ENCODE assay signal across 23 cellular contexts in genomic region chr2:196516541-196516940, GRCh38.
DNase-seq lines count a peak whose midpoint lies in the region; ATAC-seq and TF ChIP-seq lines count a peak whose summit lies in the region.
"Had no signal": no experiment of that assay in that cellular context is flagged by ENCODE, and none has a peak within 500 bp of the region (broad histone marks: within the 10 kb centered on the region; RNA-seq: fewer than 3 reads in every experiment).

No MANE protein-coding gene starts in this region.

- H3K36me3 Mint-ChIP-seq in glutamatergic neuron (ENCODE audit: unreplicated experiment), result no peaks in the 10 kb centered on the region
- H3K36me3 Mint-ChIP-seq: CD8-positive, alpha-beta T cell; neural progenitor cell had no signal

- no peak for TF ChIP-seq CTCF in glutamatergic neuron (IDR thresholded peaks at IDR 0.05; ENCODE audit: partially characterized antibody, unreplicated experiment)

- H3K27me3 Mint-ChIP-seq in glutamatergic neuron (ENCODE audit: unreplicated experiment), result peaks cover 8% of the 10 kb centered on the region

- H3K4me3 Mint-ChIP-seq in glutamatergic neuron (ENCODE audit: unreplicated experiment), result peak overlapping the region; percentile 80
- H3K4me3 Mint-ChIP-seq: activated T-helper 1 cell treated with anti-CD3 and anti-CD28 coated beads, Interleukin-12 subunit alpha, Interleukin-12 subunit beta, Interleukin-2, Interleukin-4 antibody, amounts not matched to agents 30 ng/mL and 10 ng/mL and 1 ng/mL, durations not matched to agents 14 hours and 24 hours and 36 hours; CD8-positive, alpha-beta T cell; H9; neural progenitor cell; stimulated activated naive CD8-positive, alpha-beta T cell treated with anti-CD3 and anti-CD28 coated beads, Interleukin-15, Interleukin-2, amounts not matched to agents 100 ng/mL and 50 ng/mL, for 24 hours had no signal

- peaks cover 31% of the 10 kb centered on the region for H3K4me1 Mint-ChIP-seq in glutamatergic neuron (ENCODE audit: low read depth, unreplicated experiment)

- peak overlapping the region; percentile 34 for H3K27ac Mint-ChIP-seq in glutamatergic neuron (ENCODE audit: unreplicated experiment)
- H3K27ac Mint-ChIP-seq: activated T-helper 1 cell treated with anti-CD3 and anti-CD28 coated beads, Interleukin-12 subunit alpha, Interleukin-12 subunit beta, Interleukin-2, Interleukin-4 antibody, amounts not matched to agents 30 ng/mL and 10 ng/mL and 1 ng/mL, durations not matched to agents 14 hours and 24 hours and 36 hours; CD8-positive, alpha-beta T cell; H9; neural progenitor cell; stimulated activated naive CD8-positive, alpha-beta T cell treated with anti-CD3 and anti-CD28 coated beads, Interleukin-15, Interleukin-2, amounts not matched to agents 100 ng/mL and 50 ng/mL, for 24 hours had no signal

- DNase-seq in DMS 273 (lab: John Stamatoyannopoulos, UW; ENCODE audit: unreplicated experiment) (peak; percentile 52), DMS 273 treated with DMSO at 0.1 percent for 48 hours (lab: John Stamatoyannopoulos, UW) (no peak), EH (ENCODE audit: low read depth) (peak; percentile 9), RPMI7951 (ENCODE audit: low read depth) (peak; percentile 40), glutamatergic neuron (no peak), SW480 (ENCODE audit: low spot score) (no peak), COR-L47 (lab: John Stamatoyannopoulos, UW) (no peak)
- DNase-seq: activated CD4-positive, alpha-beta T cell treated with anti-CD3 and anti-CD28 coated beads, Interleukin-2, amount 50 U/mL, for 1 hour; activated naive CD4-positive, alpha-beta T cell treated with anti-CD3 and anti-CD28 coated beads, Interleukin-2, amount 50 U/mL, for 16 hours; AML-193; anterior cingulate cortex; CD8-positive, alpha-beta T cell; H9; KBM-7; NCI-H187 treated with DMSO at 0.1 percent for 48 hours; posterior cingulate gyrus; right lobe of liver; RPMI8226; WERI-Rb-1 had no signal

- H3K9me3 Mint-ChIP-seq in glutamatergic neuron (ENCODE audit: unreplicated experiment), result peaks cover 10% of the 10 kb centered on the region
- H3K9me3 Mint-ChIP-seq: activated T-helper 1 cell treated with anti-CD3 and anti-CD28 coated beads, Interleukin-12 subunit alpha, Interleukin-12 subunit beta, Interleukin-2, Interleukin-4 antibody, amounts not matched to agents 30 ng/mL and 10 ng/mL and 1 ng/mL, durations not matched to agents 14 hours and 24 hours and 36 hours; CD8-positive, alpha-beta T cell; H9; neural progenitor cell; stimulated activated naive CD8-positive, alpha-beta T cell treated with anti-CD3 and anti-CD28 coated beads, Interleukin-15, Interleukin-2, amounts not matched to agents 100 ng/mL and 50 ng/mL, for 24 hours had no signal

- no peak for ATAC-seq in GM21360 (IDR thresholded peaks at IDR 0.05; ENCODE audit: unreplicated experiment)
- ATAC-seq: CD8-positive, alpha-beta T cell; right lobe of liver had no signal

Comparison
In these comparisons a context has a peak if more than half of its experiments do, and no peak if none do; other contexts are left out.
1. DNase-seq: peak in DMS 273 (single experiment), EH (single experiment) and RPMI7951 (single experiment); none in DMS 273 treated with DMSO at 0.1 percent for 48 hours (single experiment), glutamatergic neuron (single experiment), SW480 (single experiment) and COR-L47 (single experiment).